ENCODE assay signal across 13 cellular contexts in genomic region chr1:232110281-232111090, GRCh38.
DNase-seq lines count a peak whose midpoint lies in the region; ATAC-seq and TF ChIP-seq lines count a peak whose summit lies in the region.
"Had no signal": no experiment of that assay in that cellular context is flagged by ENCODE, and none has a peak within 500 bp of the region (broad histone marks: within the 10 kb centered on the region; RNA-seq: fewer than 3 reads in every experiment).

No MANE protein-coding gene starts in this region.

- no peaks in the 10 kb centered on the region for H3K9me3 Mint-ChIP-seq in stimulated activated effector memory CD8-positive, alpha-beta T cell treated with anti-CD3 and anti-CD28 coated beads, Interleukin-12 subunit alpha, Interleukin-12 subunit beta, amount 100 ng/mL, for 72 hours
- H3K9me3 Mint-ChIP-seq: activated CD4-positive, alpha-beta memory T cell treated with anti-CD3 and anti-CD28 coated beads, Interleukin-2, amount 10 ng/mL, durations not matched to agents 7 days and 5 days; activated naive CD4-positive, alpha-beta T cell treated with anti-CD3 and anti-CD28 coated beads for 36 hours had no signal

- H3K27ac ChIP-seq in HEK293 (ENCODE audit: extremely low read depth, low read depth, low read length): no peak overlapping the region
- no peak overlapping the region for H3K27ac ChIP-seq in iPS DF 6.9 (ENCODE audit: low read length)

- H3K4me1 ChIP-seq in HEK293 (ENCODE audit: control insufficient read depth, insufficient read depth, low read length): no peaks in the 10 kb centered on the region
- peaks cover 3% of the 10 kb centered on the region; the same call in 1 of the 2 replicates for H3K4me1 ChIP-seq in iPS DF 6.9 (ENCODE audit: control insufficient read depth, insufficient read depth, low read length)

- CTCF ChIA-PET in HEK293 (lab: Yijun Ruan, JAX): no interaction called here

- no peaks in the 10 kb centered on the region for H3K27me3 ChIP-seq in iPS DF 6.9 (ENCODE audit: control insufficient read depth, insufficient read depth, low read length)

- no peaks in the 10 kb centered on the region for H3K36me3 Mint-ChIP-seq in stimulated activated effector memory CD8-positive, alpha-beta T cell treated with anti-CD3 and anti-CD28 coated beads, Interleukin-12 subunit alpha, Interleukin-12 subunit beta, amount 100 ng/mL, for 72 hours

- H3K4me1 Mint-ChIP-seq in stimulated activated effector memory CD8-positive, alpha-beta T cell treated with anti-CD3 and anti-CD28 coated beads, Interleukin-12 subunit alpha, Interleukin-12 subunit beta, amount 100 ng/mL, for 72 hours: peaks cover 6% of the 10 kb centered on the region
- H3K4me1 Mint-ChIP-seq: activated CD4-positive, alpha-beta memory T cell treated with anti-CD3 and anti-CD28 coated beads, Interleukin-2, amount 10 ng/mL, durations not matched to agents 7 days and 5 days had no signal

- WGBS in iPS DF 6.9 (ENCODE audit: insufficient coverage, insufficient read length): no CpG with 5 or more reads among the region's 14 CpGs

- H3K36me3 ChIP-seq in HEK293 (ENCODE audit: control insufficient read depth in 2 of 2, insufficient read depth in 1 of 2, low read length in 2 of 2) (no peaks in the 10 kb centered on the region), iPS DF 6.9 (ENCODE audit: control insufficient read depth, insufficient read depth, low read length) (no peaks in the 10 kb centered on the region)

- H3K4me3 ChIP-seq in HEK293 (ENCODE audit: low read depth, low read length) (no peak overlapping the region), iPS DF 6.9 (ENCODE audit: low read length) (peak overlapping the region; percentile 14; the same call in 1 of the 2 replicates)

- peak; percentile 16 for ATAC-seq in stimulated activated effector memory CD8-positive, alpha-beta T cell treated with anti-CD3 and anti-CD28 coated beads, Interleukin-12 subunit alpha, Interleukin-12 subunit beta, amount 100 ng/mL, for 72 hours
- no peak for ATAC-seq in GM21717 (IDR thresholded peaks at IDR 0.05; ENCODE audit: unreplicated experiment)

- POLR2A ChIA-PET in HEK293 (lab: Yijun Ruan, JAX): no interaction called here

- H3K9me3 ChIP-seq in HEK293 (ENCODE audit: control insufficient read depth, insufficient read depth, low read depth, low read length): no peaks in the 10 kb centered on the region
- H3K9me3 ChIP-seq in iPS DF 6.9 (ENCODE audit: control insufficient read depth, insufficient read depth, low read length): no peaks in the 10 kb centered on the region

- DNase-seq in astrocyte of the hippocampus (ENCODE audit: low read depth, low spot score): peak; percentile 26
- peak; percentile 79 for DNase-seq in iPS DF 6.9 (ENCODE audit: low read depth, low spot score)
- DNase-seq in stimulated activated effector memory CD8-positive, alpha-beta T cell treated with anti-CD3 and anti-CD28 coated beads, Interleukin-12 subunit alpha, Interleukin-12 subunit beta, amount 100 ng/mL, for 72 hours (ENCODE audit: low spot score in 2 of 2): no peak
- no peak for DNase-seq in DMS153 (lab: John Stamatoyannopoulos, UW)
- no peak for DNase-seq in activated naive CD4-positive, alpha-beta T cell (lab: John Stamatoyannopoulos, UW)
- DNase-seq: activated CD4-positive, alpha-beta memory T cell treated with anti-CD3 and anti-CD28 coated beads, Interleukin-2, amount 10 ng/mL, durations not matched to agents 7 days and 5 days; activated naive CD4-positive, alpha-beta T cell treated with anti-CD3 and anti-CD28 coated beads for 36 hours; cortex of kidney; DMS 273 treated with DMSO at 0.1 percent for 48 hours; Kasumi-1; NCI-H2107 had no signal

- TF ChIP-seq CTCF in HEK293 (tag by site-specific recombination; IDR thresholded peaks at IDR 0.05): no peak

- no peak overlapping the region for H3K27ac Mint-ChIP-seq in stimulated activated effector memory CD8-positive, alpha-beta T cell treated with anti-CD3 and anti-CD28 coated beads, Interleukin-12 subunit alpha, Interleukin-12 subunit beta, amount 100 ng/mL, for 72 hours
- H3K27ac Mint-ChIP-seq: activated CD4-positive, alpha-beta memory T cell treated with anti-CD3 and anti-CD28 coated beads, Interleukin-2, amount 10 ng/mL, durations not matched to agents 7 days and 5 days; activated naive CD4-positive, alpha-beta T cell treated with anti-CD3 and anti-CD28 coated beads for 36 hours had no signal

- no peak overlapping the region for H3K4me3 Mint-ChIP-seq in stimulated activated effector memory CD8-positive, alpha-beta T cell treated with anti-CD3 and anti-CD28 coated beads, Interleukin-12 subunit alpha, Interleukin-12 subunit beta, amount 100 ng/mL, for 72 hours
- H3K4me3 Mint-ChIP-seq: activated CD4-positive, alpha-beta memory T cell treated with anti-CD3 and anti-CD28 coated beads, Interleukin-2, amount 10 ng/mL, durations not matched to agents 7 days and 5 days; activated naive CD4-positive, alpha-beta T cell treated with anti-CD3 and anti-CD28 coated beads for 36 hours had no signal

TF ChIP-seq in HEK293, 187 proteins besides CTCF, POLR2A, EP300 and RAD21:
- no peak for TF ChIP-seq ZNF140 (tag by site-specific recombination; IDR thresholded peaks at IDR 0.05)
- TF ChIP-seq ZIC2 (tag by site-specific recombination; IDR thresholded peaks at IDR 0.05): peak; percentile 88
TF ChIP-seq in HEK293: peak in this region for 1.

Comparison
In these comparisons a context has a peak if more than half of its experiments do, and no peak if none do; other contexts are left out.
1. DNase-seq: peak in astrocyte of the hippocampus (single experiment) and iPS DF 6.9 (single experiment); none in stimulated activated effector memory CD8-positive, alpha-beta T cell treated with anti-CD3 and anti-CD28 coated beads, Interleukin-12 subunit alpha, Interleukin-12 subunit beta, amount 100 ng/mL, for 72 hours (0 of 2), DMS153 (single experiment) and activated naive CD4-positive, alpha-beta T cell (0 of 4).